In the genomic region with DNA sequence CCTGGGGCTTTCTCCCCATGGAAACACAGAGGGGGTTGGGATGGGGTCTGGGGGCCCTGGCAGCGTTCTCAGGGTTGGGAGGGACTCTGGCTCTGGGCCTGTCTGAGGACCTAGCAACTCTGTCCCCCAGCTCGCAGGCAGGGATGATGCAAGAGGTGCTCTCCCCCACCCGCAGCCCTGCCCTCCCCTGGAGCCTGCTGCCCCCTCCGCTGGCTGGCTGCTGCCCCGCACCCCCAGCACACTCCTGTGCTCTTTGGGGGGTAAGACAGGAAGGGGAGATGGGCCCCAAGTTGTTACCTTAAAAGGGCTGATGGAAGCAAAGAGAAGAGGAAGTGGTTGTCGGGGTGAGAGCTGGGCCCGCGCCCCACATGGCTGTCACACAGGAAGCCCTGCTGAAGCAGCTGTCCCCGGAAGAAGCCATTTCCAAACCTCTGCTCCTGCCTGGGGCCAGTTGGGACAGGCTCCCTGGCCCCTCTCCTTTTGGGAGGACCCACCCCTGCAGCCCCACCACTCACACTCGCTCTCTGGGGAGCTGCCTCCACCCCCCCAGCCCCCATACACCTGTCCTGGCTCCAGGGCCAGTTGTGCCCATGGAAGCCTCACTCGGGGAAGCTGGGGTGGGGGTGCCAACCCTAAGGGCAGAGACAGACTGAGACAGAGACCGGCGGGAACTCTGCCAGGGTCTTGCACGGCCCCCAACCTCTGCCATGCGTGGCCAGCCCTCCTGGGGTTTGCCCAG, we compare ENCODE assay signal across 8 cellular contexts.
A peak's percentile ranks its signal among the peaks of the same experiment; 100 is the strongest.
DNase-seq lines count a peak whose midpoint lies in the region; ATAC-seq and TF ChIP-seq lines count a peak whose summit lies in the region.

No MANE protein-coding gene starts in this region.

- DNase-seq in RWPE1 (ENCODE audit: low spot score) (no peak), activated gamma-delta T cell (lab: John Stamatoyannopoulos, UW) (peak; percentile 76), memory B cell (ENCODE audit: low spot score in 2 of 2) (peak; percentile 63 to 77), NCI-H524 treated with DMSO at 0.1 percent for 48 hours (lab: John Stamatoyannopoulos, UW) (no peak), NCI-H187 (lab: John Stamatoyannopoulos, UW) (no peak)
- DNase-seq in stimulated activated naive CD4-positive, alpha-beta T cell (lab: John Stamatoyannopoulos, UW) = peak; percentile 63 to 88 (median 78)

- H3K9me3 Mint-ChIP-seq in memory B cell = no peaks in the 10 kb centered on the region

- peak overlapping the region; percentile 96 for H3K27ac Mint-ChIP-seq in memory B cell

- H3K27ac ChIP-seq in RWPE1 = peak overlapping the region; percentile 46

- TF ChIP-seq CTCF in RWPE1 (conservative IDR thresholded peaks at IDR 0.05; ENCODE audit: low read depth) = no peak

- peaks cover 29% of the 10 kb centered on the region for H3K4me1 Mint-ChIP-seq in memory B cell

- CTCF ChIA-PET in RWPE1 (lab: Yijun Ruan, JAX) = interaction anchor here (0.7 kb wide), 1 partner anchor 72 kb away, joined by 3 read pairs; a partner anchor contains a TSS

- H3K4me3 Mint-ChIP-seq in memory B cell = peak overlapping the region; percentile 97

- POLR2A ChIA-PET in RWPE1 (lab: Yijun Ruan, JAX; ENCODE audit: low non-redundant PET) = interaction anchor here (0.6 kb wide), 1 partner anchor 167 kb away, joined by 6 read pairs; no protein-coding TSS in a partner anchor

- peak; percentile 34 for ATAC-seq in GM19351 (IDR thresholded peaks at IDR 0.05; ENCODE audit: unreplicated experiment)
- ATAC-seq in memory B cell (ENCODE audit: low read depth) = peak; percentile 48
- no peak for ATAC-seq in GM19452 (IDR thresholded peaks at IDR 0.05; ENCODE audit: unreplicated experiment)

- H3K36me3 Mint-ChIP-seq in memory B cell = peaks cover 23% of the 10 kb centered on the region

- no peaks in the 10 kb centered on the region for H3K27me3 Mint-ChIP-seq in memory B cell

Comparison
In these comparisons a context has a peak if more than half of its experiments do, and no peak if none do; other contexts are left out.
1. DNase-seq: peak in activated gamma-delta T cell (single experiment), memory B cell (2 of 2) and stimulated activated naive CD4-positive, alpha-beta T cell (6 of 6); none in RWPE1 (single experiment), NCI-H524 treated with DMSO at 0.1 percent for 48 hours (single experiment) and NCI-H187 (0 of 2).